ENCODE assay signal across 8 cellular contexts in the genomic region with DNA sequence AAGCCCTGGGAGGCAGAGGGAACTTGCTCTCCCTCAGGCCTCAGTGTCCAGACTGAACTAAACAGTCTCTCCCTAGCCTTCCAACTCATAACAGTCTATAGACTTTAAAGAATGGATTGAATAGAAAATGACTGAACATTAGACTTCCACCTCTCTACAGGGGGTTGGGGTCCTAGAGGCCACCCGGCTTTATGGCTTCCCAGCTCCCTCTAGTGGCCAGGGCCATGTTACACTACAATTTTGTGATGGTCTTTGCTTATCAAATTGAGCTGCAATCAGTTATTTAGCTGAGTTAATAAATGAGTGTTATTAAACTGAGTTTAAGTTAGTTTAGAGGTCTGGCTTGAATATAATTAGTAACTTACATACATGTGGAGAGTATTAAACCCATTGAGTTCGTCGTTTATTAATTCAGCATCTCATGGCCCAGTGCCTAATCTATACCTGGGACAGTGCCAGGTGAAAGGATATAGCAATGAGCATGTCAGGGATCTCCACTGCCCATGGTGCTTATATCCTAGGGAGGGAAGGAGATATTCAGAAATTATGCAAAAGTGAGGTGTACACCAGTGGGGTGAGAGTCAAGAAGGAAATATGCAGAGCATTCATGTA.
DNase-seq lines count a peak whose midpoint lies in the region; ATAC-seq and TF ChIP-seq lines count a peak whose summit lies in the region.

No MANE protein-coding gene starts in this region.

- no peak for TF ChIP-seq POLR2A in erythroblast (IDR thresholded peaks at IDR 0.05; ENCODE audit: low read length)

- no peak for DNase-seq in BJ (ENCODE audit: low read depth)
- peak; percentile 27 for DNase-seq in GM19238 (ENCODE audit: insufficient read length, low spot score)
- DNase-seq in NCI-H2029 (lab: John Stamatoyannopoulos, UW), result peak; percentile 27
- DNase-seq in activated CD4-positive, alpha-beta T cell treated with anti-CD3 and anti-CD28 coated beads, Interleukin-2, amount 50 U/mL, for 4 hours, result peak; percentile 12 to 15
- peak; percentile 43 to 58 for DNase-seq in erythroblast (lab: John Stamatoyannopoulos, UW)
- DNase-seq in pons (ENCODE audit: low spot score), result peak; percentile 44
- DNase-seq in cerebellum (ENCODE audit: low spot score), result no peak

- peak; percentile 92 for TF ChIP-seq CTCF in BJ (IDR thresholded peaks at IDR 0.05; ENCODE audit: insufficient read depth, low read depth, low read length)

- no peaks in the 10 kb centered on the region for H3K36me3 ChIP-seq in BJ (ENCODE audit: control insufficient read depth, insufficient read depth, low read length)

- CTCF ChIA-PET in BJ (lab: Yijun Ruan, JAX), result interaction anchor here (0.6 to 4.1 kb wide), 43 partner anchors 11 to 1511 kb away, joined by 3 to 44 read pairs (median 5); partner anchors contain the start of gene ADRB2

- H3K27me3 ChIP-seq in BJ (ENCODE audit: control insufficient read depth, insufficient read depth, low read length), result no peaks in the 10 kb centered on the region; the same call in 1 of the 2 replicates

- ATAC-seq in HG03045 (IDR thresholded peaks at IDR 0.05; ENCODE audit: unreplicated experiment), result no peak

- H3K4me3 ChIP-seq in BJ (ENCODE audit: low read depth, low read length), result no peak overlapping the region

- POLR2A ChIA-PET in BJ (lab: Charles Lee), result no interaction called here

Comparison
In these comparisons a context has a peak if more than half of its experiments do, and no peak if none do; other contexts are left out.
1. DNase-seq: peak in GM19238 (single experiment), NCI-H2029 (single experiment), activated CD4-positive, alpha-beta T cell treated with anti-CD3 and anti-CD28 coated beads, Interleukin-2, amount 50 U/mL, for 4 hours (2 of 2), erythroblast (2 of 2) and pons (single experiment); none in BJ (single experiment) and cerebellum (single experiment).